In the genomic region with DNA sequence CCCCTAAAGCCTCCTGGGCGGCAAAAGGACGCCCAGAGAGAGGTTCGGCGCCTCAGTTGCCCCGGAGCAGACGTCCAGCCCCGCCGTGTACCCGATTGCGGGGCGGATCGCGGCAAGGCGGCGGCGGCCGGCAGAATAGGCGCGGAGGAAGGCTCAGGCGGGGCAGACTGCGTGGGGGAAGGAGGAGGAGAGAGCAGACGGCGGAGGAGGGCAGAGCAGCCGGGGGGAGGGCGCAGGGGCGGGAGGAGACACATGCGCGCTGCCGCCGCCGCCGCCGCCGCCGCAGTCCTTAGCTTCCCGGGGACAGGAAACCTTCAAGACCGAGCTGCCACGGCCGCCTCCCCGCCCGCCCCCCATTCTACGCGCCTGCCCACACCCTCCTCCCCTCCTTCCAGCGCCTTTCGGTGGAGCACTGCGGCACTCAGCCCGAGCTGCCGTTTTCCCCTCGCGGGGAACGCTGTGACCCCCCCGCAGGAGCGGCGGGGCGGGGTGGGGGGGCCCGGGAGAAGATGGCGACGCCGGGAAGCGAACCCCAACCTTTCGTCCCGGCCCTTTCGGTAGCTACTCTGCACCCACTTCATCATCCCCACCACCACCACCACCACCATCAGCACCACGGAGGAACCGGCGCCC, we compare ENCODE assay signal across 8 cellular contexts. TPM values are rescaled to one million over a fixed set of nuclear protein-coding genes. Genes with fewer than 3 reads are reported as not detected.
DNase-seq lines count a peak whose midpoint lies in the region; ATAC-seq and TF ChIP-seq lines count a peak whose summit lies in the region.

Gene LRCH1, plus strand, starts transcription at position 283 of the 633 bp plus-strand sequence. Its CDS starts 227 bp downstream, at position 510.

- no peak for TF ChIP-seq EP300 in upper lobe of left lung (IDR thresholded peaks at IDR 0.05)

- ATAC-seq in HG02642 (IDR thresholded peaks at IDR 0.05; ENCODE audit: poor library complexity, unreplicated experiment), result peak; percentile 76
- ATAC-seq in upper lobe of left lung (ENCODE audit: low FRiP score in 2 of 2), result peak; percentile 95 to 96

- no peaks in the 10 kb centered on the region for H3K36me3 ChIP-seq in GM06990 (ENCODE audit: control insufficient read depth, insufficient read depth, low read length)
- no peaks in the 10 kb centered on the region for H3K36me3 ChIP-seq in upper lobe of left lung

- intact Hi-C loops in T-helper 1 cell treated with Interleukin-12 subunit alpha and Interleukin-12 subunit beta and Interleukin-4 antibody, amounts not matched to agents 30 ng/mL and 1 ng/mL, for 36 hours (cut with micrococcal nuclease), result loop anchor here (2.0 to 10.0 kb wide), 4 partner anchors 256 to 1752 kb away; partner anchors contain the start of genes RB1 and ZC3H13
- intact Hi-C loops in cardiac septum (cut with DNase I) (loop anchor here (5.0 kb wide), 5 partner anchors 44 to 244 kb away; partner anchors contain the start of gene ESD), posterior vena cava (cut with DNase I) (loop anchor here (5.0 to 10.0 kb wide), 3 partner anchors 122 to 169 kb away; no protein-coding TSS in a partner anchor)

- H3K4me1 ChIP-seq in upper lobe of left lung, result peaks cover 14 to 30% (median 27%) of the 10 kb centered on the region in 4 donors

- WGBS in adipose tissue, 3 donors, result 0% methylated on average over 44 to 66 of the region's 66 CpGs
- 0 to 1% methylated on average over 14 to 31 of the region's 66 CpGs for WGBS in upper lobe of left lung, 2 donors

- DNase-seq in GM06990 (ENCODE audit: extremely low read depth, insufficient read length) (peak; percentile 90), NCI-H146 treated with DMSO at 0.1 percent for 48 hours (lab: John Stamatoyannopoulos, UW; ENCODE audit: unreplicated experiment) (peak; percentile 80), cardiac septum (ENCODE audit: low spot score) (peak; percentile 95), posterior vena cava (ENCODE audit: low spot score) (peak; percentile 97), upper lobe of left lung (peak; percentile 92 to 97)

- TF ChIP-seq CTCF in GM06990 (IDR thresholded peaks at IDR 0.05; ENCODE audit: insufficient read depth, low read length, poor library complexity, severe bottlenecking), result no peak
- TF ChIP-seq CTCF in upper lobe of left lung (IDR thresholded peaks at IDR 0.05), result peak in 1 of 6 experiments; percentile 9

- peak within 1 kb of the TSS; percentile 100 for H3K4me3 ChIP-seq in GM06990 (replicated peaks; ENCODE audit: low read depth, low read length)
- peak within 1 kb of the TSS; percentile 78 to 97 (median 93) for H3K4me3 ChIP-seq in upper lobe of left lung

- peak within 1 kb of the TSS; percentile 84 for H3K27ac ChIP-seq in adipose tissue (ENCODE audit: low read depth, low read length)
- peak within 1 kb of the TSS; percentile 88 to 97 (median 92) for H3K27ac ChIP-seq in upper lobe of left lung

- no peaks in the 10 kb centered on the region for H3K9me3 ChIP-seq in upper lobe of left lung

- peak in 1 of 4 donors; percentile 39 for TF ChIP-seq POLR2A in upper lobe of left lung (IDR thresholded peaks at IDR 0.05)

- no peaks in the 10 kb centered on the region for H3K27me3 ChIP-seq in GM06990 (replicated peaks; ENCODE audit: control insufficient read depth, insufficient read depth, low read length)
- no peaks in the 10 kb centered on the region for H3K27me3 ChIP-seq in upper lobe of left lung

RNA-seq across cellular contexts. Expression of gene LRCH1, which starts in this region (rescaled TPM):
- 23.7 and 24.2 TPM in 2 replicates for total RNA-seq in T-helper 1 cell treated with Interleukin-12 subunit alpha and Interleukin-12 subunit beta and Interleukin-4 antibody, amounts not matched to agents 30 ng/mL and 1 ng/mL, for 36 hours
- polyA plus RNA-seq in adipose tissue, result 10 to 100 TPM in 1 of 3 donors, 1 to 10 TPM in 2; 2.1 to 10.8 (median 6.5) TPM
- total RNA-seq in cardiac septum, result 19.3 TPM
- total RNA-seq in posterior vena cava, result 10 to 100 TPM; 22.5 to 31.4 TPM
- total RNA-seq in upper lobe of left lung, result 10 to 100 TPM; 17.2 to 27.0 (median 22.7) TPM

Comparison
In these comparisons a context has a peak if more than half of its experiments do, and no peak if none do; other contexts are left out.
1. Peak in every context shown above with its lines: DNase-seq, ATAC-seq, H3K4me3 ChIP-seq and H3K27ac ChIP-seq.